In the genomic region with DNA sequence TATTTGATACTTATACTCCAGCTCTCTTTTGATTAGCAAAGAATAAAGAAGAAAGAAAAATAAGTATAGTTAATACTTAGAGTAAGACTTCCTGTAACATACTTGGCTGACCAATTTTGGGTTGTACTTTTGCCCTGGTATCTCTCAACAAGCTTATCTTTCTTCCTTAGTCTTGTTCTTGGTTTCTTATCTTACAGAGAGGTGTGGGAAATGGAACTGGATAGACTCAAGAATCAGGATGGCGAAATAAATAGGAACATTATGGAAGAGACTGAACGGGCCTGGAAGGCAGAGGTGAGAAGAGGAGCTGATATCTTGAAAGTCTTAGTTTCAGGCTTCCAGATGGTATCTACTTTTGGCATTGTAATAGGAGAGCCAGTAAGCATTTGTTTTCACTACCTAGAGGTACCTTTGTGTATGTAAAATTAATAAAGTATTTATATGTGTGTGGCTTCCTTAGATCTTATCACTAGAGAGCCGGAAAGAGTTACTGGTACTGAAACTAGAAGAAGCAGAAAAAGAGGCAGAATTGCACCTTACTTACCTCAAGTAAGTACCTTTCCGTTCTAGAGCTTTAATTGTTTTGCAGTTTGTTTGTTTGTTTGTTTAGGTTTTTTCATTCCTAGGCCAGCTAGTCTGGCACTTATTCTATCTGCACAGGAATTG, we compare ENCODE assay signal across 17 cellular contexts. TPM values are rescaled to one million over a fixed set of nuclear protein-coding genes. Genes with fewer than 3 reads are reported as not detected.
DNase-seq lines count a peak whose midpoint lies in the region; ATAC-seq and TF ChIP-seq lines count a peak whose summit lies in the region.
"Had no signal": no experiment of that assay in that cellular context is flagged by ENCODE, and none has a peak within 500 bp of the region (broad histone marks: within the 10 kb centered on the region; RNA-seq: fewer than 3 reads in every experiment).

No MANE protein-coding gene starts in this region.

- H2AFZ ChIP-seq in GM23248 = no peak overlapping the region

- TF ChIP-seq CTCF in activated CD8-positive, alpha-beta T cell treated with anti-CD3 and anti-CD28 coated beads for 36 hours (IDR thresholded peaks at IDR 0.05) = no peak

- no peak overlapping the region for H3K4me2 ChIP-seq in GM23248 (ENCODE audit: unreplicated experiment)
- H3K4me2 ChIP-seq: BLaER1 treated with 17β-estradiol and CSF1 and Interleukin-3, amounts not matched to agents 10 nM and 100 nM had no signal

- POLR2A ChIA-PET in activated CD8-positive, alpha-beta T cell treated with anti-CD3 and anti-CD28 coated beads for 36 hours (lab: Charles Lee) = no interaction called here

- no peaks in the 10 kb centered on the region for H3K9me2 ChIP-seq in GM23248 (ENCODE audit: insufficient read depth)

- H3K27me3 ChIP-seq in GM23248 (replicated peaks; ENCODE audit: insufficient read depth) = no peaks in the 10 kb centered on the region
- H3K27me3 ChIP-seq: BLaER1 treated with 17β-estradiol and CSF1 and Interleukin-3, amounts not matched to agents 10 nM and 100 nM; upper lobe of right lung had no signal

- no peaks in the 10 kb centered on the region for H3K9me3 Mint-ChIP-seq in activated CD8-positive, alpha-beta T cell treated with anti-CD3 and anti-CD28 coated beads for 36 hours

- H3K9me3 ChIP-seq in GM23248 (ENCODE audit: low read depth) (no peaks in the 10 kb centered on the region), mesodermal cell (ENCODE audit: control insufficient read depth, low read length) (no peaks in the 10 kb centered on the region)
- H3K9me3 ChIP-seq: BLaER1 treated with 17β-estradiol and CSF1 and Interleukin-3, amounts not matched to agents 10 nM and 100 nM; upper lobe of right lung had no signal

- H3K4me3 ChIP-seq in GM23248 (no peak overlapping the region), mesodermal cell (ENCODE audit: extremely low read depth, insufficient read depth, low read length, poor library complexity, severe bottlenecking) (no peak overlapping the region)
- H3K4me3 ChIP-seq: BLaER1 treated with 17β-estradiol and CSF1 and Interleukin-3, amounts not matched to agents 10 nM and 100 nM; lung had no signal

- no peak overlapping the region for H3K9ac ChIP-seq in GM23248
- H3K9ac ChIP-seq: BLaER1 treated with 17β-estradiol and CSF1 and Interleukin-3, amounts not matched to agents 10 nM and 100 nM had no signal

- intact Hi-C loops in activated CD8-positive, alpha-beta T cell treated with anti-CD3 and anti-CD28 coated beads for 36 hours (cut with micrococcal nuclease) = no loop called here
- intact Hi-C loops in left colon (cut with DNase I, micrococcal nuclease) = no loop called here

- peak overlapping the region; percentile 80; the same call in 1 of the 2 replicates for H3K27ac ChIP-seq in GM23248
- H3K27ac ChIP-seq in mesodermal cell (ENCODE audit: low read depth, low read length, severe bottlenecking) = peak overlapping the region; percentile 34
- H3K27ac ChIP-seq: BLaER1 treated with 17β-estradiol and CSF1 and Interleukin-3, amounts not matched to agents 10 nM and 100 nM; epithelial cell of prostate had no signal

- H4K20me1 ChIP-seq in GM23248 (ENCODE audit: insufficient read depth) = no peaks in the 10 kb centered on the region
- H4K20me1 ChIP-seq: BLaER1 treated with 17β-estradiol and CSF1 and Interleukin-3, amounts not matched to agents 10 nM and 100 nM had no signal

- H3K4me3 Mint-ChIP-seq in activated CD8-positive, alpha-beta T cell treated with anti-CD3 and anti-CD28 coated beads for 36 hours = no peak overlapping the region

- no peaks in the 10 kb centered on the region for H3K27me3 Mint-ChIP-seq in activated CD8-positive, alpha-beta T cell treated with anti-CD3 and anti-CD28 coated beads for 36 hours

- WGBS in GM23248 (ENCODE audit: low coverage in 1 of 2, low lambda C conversion rate in 2 of 2, missing lambda C conversion rate in 2 of 2), 2 experiments = 88 to 89% methylated on average over 4 of the region's 4 CpGs
- 82 to 84% methylated on average over 2 to 3 of the region's 4 CpGs for WGBS in mesodermal cell (ENCODE audit: insufficient coverage in 2 of 2), 2 experiments

- peaks cover 14% of the 10 kb centered on the region for H3K36me3 ChIP-seq in GM23248 (ENCODE audit: low read depth)
- peaks cover 37% of the 10 kb centered on the region for H3K36me3 ChIP-seq in mesodermal cell (ENCODE audit: control insufficient read depth, insufficient read depth, low read length)

- ATAC-seq in activated CD4-positive, CD25-positive, alpha-beta regulatory T cell treated with anti-CD3 and anti-CD28 coated beads, Interleukin-2, amount 50 U/mL, for 24 hours = peak; percentile 68 to 83
- no peak for ATAC-seq in activated CD8-positive, alpha-beta T cell treated with anti-CD3 and anti-CD28 coated beads for 36 hours
- no peak for ATAC-seq in left colon
- ATAC-seq in GM21825 (IDR thresholded peaks at IDR 0.05; ENCODE audit: unreplicated experiment) = no peak
- ATAC-seq: HepG2, upper lobe of right lung had no signal

- no peak for DNase-seq in activated CD4-positive, CD25-positive, alpha-beta regulatory T cell treated with anti-CD3 and anti-CD28 coated beads, Interleukin-2, amount 50 U/mL, for 72 hours
- DNase-seq in GM23248 (no peak), left colon (no peak), NCI-H1694 (lab: John Stamatoyannopoulos, UW) (no peak)
- DNase-seq in activated CD8-positive, alpha-beta T cell treated with anti-CD3 and anti-CD28 coated beads for 36 hours = no peak
- DNase-seq: MV-4-11; NCI-H2107; NCI-H69; stimulated activated naive CD4-positive, alpha-beta T cell; upper lobe of right lung had no signal

- H3K27ac Mint-ChIP-seq in activated CD8-positive, alpha-beta T cell treated with anti-CD3 and anti-CD28 coated beads for 36 hours = peak overlapping the region; percentile 81

- peaks cover 10% of the 10 kb centered on the region for H3K4me1 Mint-ChIP-seq in activated CD8-positive, alpha-beta T cell treated with anti-CD3 and anti-CD28 coated beads for 36 hours (ENCODE audit: low read depth)

- no peaks in the 10 kb centered on the region for H3K79me2 ChIP-seq in GM23248 (ENCODE audit: insufficient read depth)

- H3F3A ChIP-seq in GM23248 (ENCODE audit: insufficient read depth) = peaks cover 34% of the 10 kb centered on the region

- peaks cover 37% of the 10 kb centered on the region for H3K4me1 ChIP-seq in GM23248 (ENCODE audit: insufficient read depth)
- H3K4me1 ChIP-seq in mesodermal cell (ENCODE audit: control insufficient read depth, insufficient read depth, low read length, poor library complexity, severe bottlenecking) = peaks cover 27% of the 10 kb centered on the region
- H3K4me1 ChIP-seq: BLaER1 treated with 17β-estradiol and CSF1 and Interleukin-3, amounts not matched to agents 10 nM and 100 nM; upper lobe of right lung had no signal

- CTCF ChIA-PET in activated CD8-positive, alpha-beta T cell treated with anti-CD3 and anti-CD28 coated beads for 36 hours (lab: Charles Lee) = interaction anchor here (1.0 kb wide), 1 partner anchor 147 kb away, joined by 4 read pairs; no protein-coding TSS in a partner anchor

- H3K36me3 Mint-ChIP-seq in activated CD8-positive, alpha-beta T cell treated with anti-CD3 and anti-CD28 coated beads for 36 hours (ENCODE audit: low read depth) = peaks cover 10% of the 10 kb centered on the region

- in situ Hi-C loops in GM23248 (cut with MboI) = no loop called here

RNA-seq across cellular contexts. Expression of gene BACE1-AS, which starts 11.3 kb away (rescaled TPM):
- 1.5 and 3.2 TPM in 2 replicates for total RNA-seq in GM23248 (2014; rRNA removed; shearing (Covaris generic))
- polyA plus RNA-seq in GM23248 (2016; fragmentation: Nextera tagmentation; extraction: Ambion mirVana) = 6.6 and 7.0 TPM in 2 replicates
- 1 to 10 TPM; 3.2 to 4.0 TPM for total RNA-seq in activated CD8-positive, alpha-beta T cell treated with anti-CD3 and anti-CD28 coated beads for 36 hours
- polyA plus RNA-seq in mesodermal cell (2013, experiment 1 of 2) = 5.4 TPM
- 6.9 TPM for polyA plus RNA-seq in mesodermal cell (2013, experiment 2 of 2)
- total RNA-seq in left colon = 1 to 10 TPM; 5.5 to 5.9 TPM

RNA-seq across cellular contexts. Expression of gene BACE1, which starts 36.2 kb away (rescaled TPM):
- total RNA-seq in GM23248 (2014; rRNA removed; shearing (Covaris generic)) = 40.5 and 45.8 TPM in 2 replicates
- polyA plus RNA-seq in GM23248 (2016; fragmentation: Nextera tagmentation; extraction: Ambion mirVana) = 14.4 and 15.0 TPM in 2 replicates
- 1 to 10 TPM in 1 of 2 experiments, under 1 TPM in 1; 0.97 to 1.5 TPM for total RNA-seq in activated CD8-positive, alpha-beta T cell treated with anti-CD3 and anti-CD28 coated beads for 36 hours
- polyA plus RNA-seq in mesodermal cell (2013, experiment 1 of 2) = 33.2 TPM
- 30.5 TPM for polyA plus RNA-seq in mesodermal cell (2013, experiment 2 of 2)
- 10 to 100 TPM in 1 of 2 donors, 1 to 10 TPM in 1; 8.8 to 11.1 TPM for total RNA-seq in left colon

RNA-seq across cellular contexts. Expression of gene RNF214, which starts 47.4 kb away (rescaled TPM):
- total RNA-seq in GM23248 (2014; rRNA removed; shearing (Covaris generic)) = 5.8 and 13.9 TPM in 2 replicates
- polyA plus RNA-seq in GM23248 (2016; fragmentation: Nextera tagmentation; extraction: Ambion mirVana) = 11.3 and 12.6 TPM in 2 replicates
- 10 to 100 TPM; 14.7 to 18.3 TPM for total RNA-seq in activated CD8-positive, alpha-beta T cell treated with anti-CD3 and anti-CD28 coated beads for 36 hours
- polyA plus RNA-seq in mesodermal cell (2013, experiment 1 of 2) = 34.0 TPM
- 31.0 TPM for polyA plus RNA-seq in mesodermal cell (2013, experiment 2 of 2)
- total RNA-seq in left colon = 10 to 100 TPM; 17.4 to 17.8 TPM

RNA-seq across cellular contexts. Expression of gene CEP164, which starts 47.8 kb away (rescaled TPM):
- total RNA-seq in GM23248 (2014; rRNA removed; shearing (Covaris generic)) = 30.9 and 48.2 TPM in 2 replicates
- 20.0 and 20.3 TPM in 2 replicates for polyA plus RNA-seq in GM23248 (2016; fragmentation: Nextera tagmentation; extraction: Ambion mirVana)
- 10 to 100 TPM; 24.0 to 25.5 TPM for total RNA-seq in activated CD8-positive, alpha-beta T cell treated with anti-CD3 and anti-CD28 coated beads for 36 hours
- 19.4 TPM for polyA plus RNA-seq in mesodermal cell (2013, experiment 1 of 2)
- polyA plus RNA-seq in mesodermal cell (2013, experiment 2 of 2) = 15.7 TPM
- total RNA-seq in left colon = 10 to 100 TPM; 14.2 to 14.9 TPM

RNA-seq across cellular contexts. Expression of gene PCSK7, which starts 48.0 kb away (rescaled TPM):
- total RNA-seq in GM23248 (2014; rRNA removed; shearing (Covaris generic)) = 58.8 and 68.7 TPM in 2 replicates
- 29.7 and 31.6 TPM in 2 replicates for polyA plus RNA-seq in GM23248 (2016; fragmentation: Nextera tagmentation; extraction: Ambion mirVana)
- total RNA-seq in activated CD8-positive, alpha-beta T cell treated with anti-CD3 and anti-CD28 coated beads for 36 hours = 100 to 1,000 TPM in 1 of 2 experiments, 10 to 100 TPM in 1; 98.8 to 107 TPM
- 24.7 TPM for polyA plus RNA-seq in mesodermal cell (2013, experiment 1 of 2)
- 23.8 TPM for polyA plus RNA-seq in mesodermal cell (2013, experiment 2 of 2)
- total RNA-seq in left colon = 100 to 1,000 TPM; 153 to 232 TPM

Comparison
In these comparisons a context has a peak if more than half of its experiments do, and no peak if none do; other contexts are left out.
1. ATAC-seq: peak in activated CD4-positive, CD25-positive, alpha-beta regulatory T cell treated with anti-CD3 and anti-CD28 coated beads, Interleukin-2, amount 50 U/mL, for 24 hours (2 of 2); none in activated CD8-positive, alpha-beta T cell treated with anti-CD3 and anti-CD28 coated beads for 36 hours (single experiment), left colon (single experiment) and GM21825 (single experiment).